ENCODE assay signal across 19 cellular contexts in the genomic region with DNA sequence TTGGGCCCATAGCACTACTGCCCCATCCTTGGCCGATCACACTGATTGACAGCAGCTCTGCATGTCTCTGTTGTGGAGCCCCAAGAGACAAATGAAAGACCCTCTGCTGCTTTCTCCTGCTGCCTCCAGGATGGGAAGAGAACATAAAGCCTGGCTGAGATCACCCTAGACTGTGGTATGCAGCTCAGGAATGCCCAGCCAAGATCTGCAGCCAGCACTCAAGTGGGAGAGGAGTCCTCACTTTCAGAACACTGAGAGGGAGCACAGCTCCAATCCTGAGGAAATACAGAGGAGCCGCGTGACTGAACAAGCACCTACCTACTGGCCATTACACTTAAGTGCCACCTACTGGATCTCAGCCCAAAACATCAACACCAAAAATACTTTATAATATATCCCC.
"Had no signal": no experiment of that assay in that cellular context is flagged by ENCODE, and none has a peak within 500 bp of the region (broad histone marks: within the 10 kb centered on the region; RNA-seq: fewer than 3 reads in every experiment).

No MANE protein-coding gene starts in this region.

- H3K9me3 ChIP-seq: lower lobe of right lung, prostate gland, vagina had no signal

- H3K79me2 ChIP-seq: parathyroid adenoma had no signal

- ATAC-seq: heart left ventricle; left lung; stimulated activated memory B cell treated with anti-CD40 and anti-IgM and Interleukin-4, amounts not matched to agents 10 μg/mL and 1 μg/mL and 100 μg/mL, for 72 hours had no signal

- DNase-seq: effector CD4-positive, alpha-beta T cell; heart left ventricle; hypothalamus; left lung; lower lobe of right lung; naive B cell; spleen; stimulated activated CD4-positive, alpha-beta T cell treated with anti-CD3 and anti-CD28 coated beads, Interleukin-15, amount 100 ng/mL, for 24 hours; stimulated activated CD4-positive, alpha-beta T cell treated with anti-CD3 and anti-CD28 coated beads, Interleukin-1b, Interleukin-23, amount 100 ng/mL, for 48 hours; stimulated activated CD4-positive, alpha-beta T cell treated with anti-CD3 and anti-CD28 coated beads, Interleukin-4, amount 100 ng/mL, for 24 hours; tibial artery; upper lobe of right lung had no signal

- FAIRE-seq: frontal cortex, keratinocyte had no signal

- H3K9ac ChIP-seq: parathyroid adenoma had no signal

- H3K36me3 ChIP-seq: heart left ventricle, left lung, lower lobe of right lung, prostate gland, spleen, tibial artery, upper lobe of right lung, vagina had no signal

- H3K4me3 ChIP-seq: coronary artery, heart left ventricle, left lung, lower lobe of right lung, prostate gland, spleen, tibial artery, upper lobe of right lung, vagina had no signal

- H2AFZ ChIP-seq: parathyroid adenoma had no signal

- H3K27ac ChIP-seq: coronary artery, heart left ventricle, left lung, lower lobe of right lung, parathyroid adenoma, prostate gland, spleen, tibial artery, upper lobe of right lung, vagina had no signal

- H3K27me3 ChIP-seq: heart left ventricle, left lung, spleen, tibial artery, upper lobe of right lung, vagina had no signal

- H3K4me1 ChIP-seq: left lung, lower lobe of right lung, parathyroid adenoma, prostate gland, spleen, tibial artery, upper lobe of right lung, vagina had no signal
